ENCODE assay signal across 23 cellular contexts in the genomic region with DNA sequence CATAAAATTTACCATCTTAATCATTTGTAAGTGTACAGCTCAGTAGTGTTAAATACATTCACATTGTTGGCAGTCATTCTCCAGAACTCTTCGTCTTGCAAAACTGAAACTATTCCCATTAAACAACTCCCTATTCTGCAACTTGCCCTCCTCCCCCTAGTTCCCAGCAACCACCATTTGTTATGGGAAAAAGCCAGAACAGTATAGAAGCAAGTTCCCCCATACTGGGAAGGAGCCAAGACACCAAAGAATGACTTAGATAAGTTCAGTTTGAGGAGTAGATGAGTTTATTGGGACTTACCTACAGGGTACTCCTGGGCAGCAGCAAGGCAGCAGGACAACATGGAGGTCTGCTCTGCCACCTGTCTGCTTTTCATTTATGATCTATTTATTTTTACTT. TPM values are rescaled to one million over a fixed set of nuclear protein-coding genes. Genes with fewer than 3 reads are reported as not detected.
DNase-seq lines count a peak whose midpoint lies in the region; ATAC-seq and TF ChIP-seq lines count a peak whose summit lies in the region.
"Had no signal": no experiment of that assay in that cellular context is flagged by ENCODE, and none has a peak within 500 bp of the region (broad histone marks: within the 10 kb centered on the region; RNA-seq: fewer than 3 reads in every experiment).

No MANE protein-coding gene starts in this region.

- 0 out of 2 replicates have a peak, but pooled peaks cover 10% of the 10 kb centered on the region for H3K9me3 Mint-ChIP-seq in WTC11
- H3K9me3 Mint-ChIP-seq: CD4-positive, CD25-positive, alpha-beta regulatory T cell; CD8-positive, alpha-beta memory T cell; GM23338; HFFc6 had no signal

- H3K27me3 Mint-ChIP-seq in WTC11 (ENCODE audit: low read depth): no peaks in the 10 kb centered on the region; the same call in 1 of the 2 replicates

- no peak for ATAC-seq in WTC11
- ATAC-seq in foreskin keratinocyte: no peak
- ATAC-seq in GM21515 (IDR thresholded peaks at IDR 0.05; ENCODE audit: unreplicated experiment): no peak
- ATAC-seq: GM23338 had no signal

- in situ Hi-C loops in GM13976 (cut with MboI; ENCODE audit: low sequenced_read_pairs, unreplicated experiment): no loop called here

- TF ChIP-seq CTCF in GM13976 (IDR thresholded peaks at IDR 0.05; ENCODE audit: borderline replicate concordance, control extremely low read depth, extremely low read depth, insufficient read depth, missing control alignments): no peak
- no peak for TF ChIP-seq CTCF in WTC11 (IDR thresholded peaks at IDR 0.05)
- TF ChIP-seq CTCF in foreskin keratinocyte (conservative IDR thresholded peaks at IDR 0.05): no peak

- peaks cover 8% of the 10 kb centered on the region; the same call in 1 of the 2 replicates for H3K36me3 Mint-ChIP-seq in WTC11
- H3K36me3 Mint-ChIP-seq: CD4-positive, CD25-positive, alpha-beta regulatory T cell; CD8-positive, alpha-beta memory T cell had no signal

- H3K4me1 Mint-ChIP-seq in WTC11: no peaks in the 10 kb centered on the region
- H3K4me1 Mint-ChIP-seq: CD4-positive, CD25-positive, alpha-beta regulatory T cell; GM23338 had no signal

- H3K4me3 Mint-ChIP-seq in WTC11: no peak overlapping the region
- H3K4me3 Mint-ChIP-seq: CD4-positive, CD25-positive, alpha-beta regulatory T cell; CD8-positive, alpha-beta memory T cell; GM23338; HFFc6 had no signal

- 0 out of 2 replicates have a peak overlapping the region, but pooled peaks have one; percentile 19 for H3K27ac Mint-ChIP-seq in WTC11
- H3K27ac Mint-ChIP-seq: CD4-positive, CD25-positive, alpha-beta regulatory T cell; CD8-positive, alpha-beta memory T cell; GM23338; HFFc6 had no signal

- H3K4me1 ChIP-seq in foreskin keratinocyte: peaks cover 37% of the 10 kb centered on the region
- H3K4me1 ChIP-seq: BE2C had no signal

- H3K27me3 ChIP-seq in foreskin keratinocyte: no peaks in the 10 kb centered on the region
- H3K27me3 ChIP-seq: BE2C had no signal

- CTCF ChIA-PET in WTC11 (lab: Charles Lee): interaction anchor here (1.9 to 2.0 kb wide), 2 partner anchors 17 to 23 kb away, joined by 6 to 7 read pairs; no protein-coding TSS in a partner anchor

- POLR2A ChIA-PET in WTC11 (lab: Charles Lee): no interaction called here

- DNase-seq in GM13976 (ENCODE audit: low spot score): peak; percentile 2
- peak; percentile 70 for DNase-seq in NCI-H226
- DNase-seq in WTC11 (ENCODE audit: low spot score): no peak
- no peak for DNase-seq in foreskin keratinocyte
- DNase-seq in stimulated activated CD4-positive, alpha-beta T cell treated with anti-CD3 and anti-CD28 coated beads, Interleukin-4, amount 100 ng/mL, for 1 hour: no peak
- no peak for DNase-seq in activated naive CD4-positive, alpha-beta T cell treated with Interleukin-2 at 50 U/mL for 16 hours
- DNase-seq: ACHN; BE2C; C1 segment of cervical spinal cord; CD4-positive, CD25-positive, alpha-beta regulatory T cell; CD8-positive, alpha-beta memory T cell; COR-L47; DMS 273 treated with DMSO at 0.1 percent for 48 hours; DMS53; DND-41; EL; HCEC 1CT; HFFc6; IMR-90 had no signal

- H3K27ac ChIP-seq in foreskin keratinocyte: peak overlapping the region; percentile 98

TF ChIP-seq in WTC11, 78 proteins besides CTCF, POLR2A, EP300 and RAD21 (continues in another document):
- TF ChIP-seq IRF1 (CRISPR knock-in tag; IDR thresholded peaks at IDR 0.05) (no peak), NR3C1 (CRISPR knock-in tag; conservative IDR thresholded peaks at IDR 0.05; ENCODE audit: low read depth) (no peak), GRHL2 (CRISPR knock-in tag; IDR thresholded peaks at IDR 0.05; ENCODE audit: insufficient replicate concordance, severe bottlenecking) (no peak), ZNF219 (CRISPR knock-in tag; IDR thresholded peaks at IDR 0.05; ENCODE audit: borderline replicate concordance) (no peak), MLX (CRISPR knock-in tag; IDR thresholded peaks at IDR 0.05) (no peak), EMX1 (CRISPR knock-in tag; IDR thresholded peaks at IDR 0.05) (no peak), PRRX2 (CRISPR knock-in tag; IDR thresholded peaks at IDR 0.05) (no peak), ZMAT4 (CRISPR knock-in tag; IDR thresholded peaks at IDR 0.05) (no peak), ZNF532 (CRISPR knock-in tag; IDR thresholded peaks at IDR 0.05; ENCODE audit: borderline replicate concordance) (no peak), ZNF263 (CRISPR knock-in tag; IDR thresholded peaks at IDR 0.05; ENCODE audit: low read depth) (no peak), ZNF396 (CRISPR knock-in tag; IDR thresholded peaks at IDR 0.05; ENCODE audit: borderline replicate concordance) (no peak), NR2C2 (CRISPR knock-in tag; IDR thresholded peaks at IDR 0.05) (no peak)
- TF ChIP-seq, protein P1, sequence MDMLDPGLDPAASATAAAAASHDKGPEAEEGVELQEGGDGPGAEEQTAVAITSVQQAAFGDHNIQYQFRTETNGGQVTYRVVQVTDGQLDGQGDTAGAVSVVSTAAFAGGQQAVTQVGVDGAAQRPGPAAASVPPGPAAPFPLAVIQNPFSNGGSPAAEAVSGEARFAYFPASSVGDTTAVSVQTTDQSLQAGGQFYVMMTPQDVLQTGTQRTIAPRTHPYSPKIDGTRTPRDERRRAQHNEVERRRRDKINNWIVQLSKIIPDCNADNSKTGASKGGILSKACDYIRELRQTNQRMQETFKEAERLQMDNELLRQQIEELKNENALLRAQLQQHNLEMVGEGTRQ (CRISPR knock-in tag; IDR thresholded peaks at IDR 0.05): no peak

RNA-seq across cellular contexts. Expression of gene TEKT1, which starts 39.3 kb away (rescaled TPM):
- total RNA-seq in WTC11 (2021) (0.37 TPM in 1 of 3 replicates, not detected in the others), foreskin keratinocyte (not detected in 2 replicates)
- polyA plus RNA-seq in foreskin keratinocyte: not detected in 2 replicates
- total RNA-seq: A172; CD4-positive, CD25-positive, alpha-beta regulatory T cell; CD8-positive, alpha-beta memory T cell; G401; GM23338; HFFc6; IMR-90 had no signal
- polyA plus RNA-seq: CD4-positive, CD25-positive, alpha-beta regulatory T cell; CD8-positive, alpha-beta memory T cell; GM23338; IMR-90 had no signal

Comparison
In these comparisons a context has a peak if more than half of its experiments do, and no peak if none do; other contexts are left out.
1. DNase-seq: peak in GM13976 (single experiment) and NCI-H226 (single experiment); none in WTC11 (single experiment), foreskin keratinocyte (0 of 2), stimulated activated CD4-positive, alpha-beta T cell treated with anti-CD3 and anti-CD28 coated beads, Interleukin-4, amount 100 ng/mL, for 1 hour (single experiment) and activated naive CD4-positive, alpha-beta T cell treated with Interleukin-2 at 50 U/mL for 16 hours (single experiment).